Comparison of ENCODE assay signal across 14 cellular contexts in the genomic region with DNA sequence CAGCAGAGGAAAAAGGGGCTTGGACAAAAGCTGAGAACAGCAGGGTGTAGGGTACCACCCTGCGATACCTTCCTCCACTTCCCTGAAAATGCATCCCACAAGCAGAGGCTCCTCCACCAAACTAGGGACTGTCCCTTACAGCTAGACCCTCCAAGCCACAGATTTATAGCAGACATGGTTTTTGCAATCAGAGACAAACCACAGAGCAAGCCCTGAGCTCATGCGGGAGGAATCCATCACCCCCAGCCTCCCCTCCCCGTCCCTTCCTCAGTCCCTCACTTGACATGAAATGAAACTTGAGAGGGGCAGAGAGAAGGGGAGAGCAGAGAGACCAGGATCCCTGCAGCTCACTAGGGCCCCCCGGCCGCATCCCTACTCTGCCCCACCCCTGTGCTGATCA.
DNase-seq lines count a peak whose midpoint lies in the region; ATAC-seq and TF ChIP-seq lines count a peak whose summit lies in the region.
"Had no signal": no experiment of that assay in that cellular context is flagged by ENCODE, and none has a peak within 500 bp of the region (broad histone marks: within the 10 kb centered on the region; RNA-seq: fewer than 3 reads in every experiment).

No MANE protein-coding gene starts in this region.

- no peaks in the 10 kb centered on the region for H4K20me1 ChIP-seq in GM23248 (ENCODE audit: insufficient read depth)

- WGBS in GM23248 (ENCODE audit: low coverage in 1 of 2, low lambda C conversion rate in 2 of 2, missing lambda C conversion rate in 2 of 2), 2 experiments: 76 to 78% methylated on average over 5 of the region's 5 CpGs

- peak overlapping the region; percentile 81 for H3K27ac Mint-ChIP-seq in nephron progenitor cell
- no peak overlapping the region for H3K27ac Mint-ChIP-seq in stimulated activated memory B cell treated with anti-CD40 and anti-IgM and Interleukin-4, amounts not matched to agents 10 μg/mL and 1 μg/mL and 100 μg/mL, for 72 hours
- H3K27ac Mint-ChIP-seq: activated CD4-positive, alpha-beta memory T cell treated with anti-CD3 and anti-CD28 coated beads for 36 hours had no signal

- H3K9me3 ChIP-seq in GM23248 (ENCODE audit: low read depth): no peaks in the 10 kb centered on the region

- in situ Hi-C loops in GM23248 (cut with MboI): no loop called here

- no peak overlapping the region for H2AFZ ChIP-seq in GM23248

- no peaks in the 10 kb centered on the region for H3K9me3 Mint-ChIP-seq in nephron progenitor cell
- H3K9me3 Mint-ChIP-seq in stimulated activated memory B cell treated with anti-CD40 and anti-IgM and Interleukin-4, amounts not matched to agents 10 μg/mL and 1 μg/mL and 100 μg/mL, for 72 hours: no peaks in the 10 kb centered on the region
- H3K9me3 Mint-ChIP-seq: activated CD4-positive, alpha-beta memory T cell treated with anti-CD3 and anti-CD28 coated beads for 36 hours; T-helper 2 cell treated with Interferon-gamma antibody and Interleukin-4, amounts not matched to agents 5 μg/mL and 100 μg/mL, for 36 hours had no signal

- H3K27me3 Mint-ChIP-seq in nephron progenitor cell (ENCODE audit: low read depth, poor library complexity): peaks cover 7% of the 10 kb centered on the region
- H3K27me3 Mint-ChIP-seq in stimulated activated memory B cell treated with anti-CD40 and anti-IgM and Interleukin-4, amounts not matched to agents 10 μg/mL and 1 μg/mL and 100 μg/mL, for 72 hours: no peaks in the 10 kb centered on the region
- H3K27me3 Mint-ChIP-seq: activated CD4-positive, alpha-beta memory T cell treated with anti-CD3 and anti-CD28 coated beads for 36 hours had no signal

- H3K27ac ChIP-seq in GM23248 (no peak overlapping the region), dorsolateral prefrontal cortex (peak overlapping the region in 37 of 59 donors; percentile 1 to 97 (median 87)), caudate nucleus (ENCODE audit: low read depth, low read length) (no peak overlapping the region)

- H3K4me3 Mint-ChIP-seq in nephron progenitor cell: peak overlapping the region; percentile 22
- H3K4me3 Mint-ChIP-seq in stimulated activated memory B cell treated with anti-CD40 and anti-IgM and Interleukin-4, amounts not matched to agents 10 μg/mL and 1 μg/mL and 100 μg/mL, for 72 hours: no peak overlapping the region
- H3K4me3 Mint-ChIP-seq: activated CD4-positive, alpha-beta memory T cell treated with anti-CD3 and anti-CD28 coated beads for 36 hours; T-helper 2 cell treated with Interferon-gamma antibody and Interleukin-4, amounts not matched to agents 5 μg/mL and 100 μg/mL, for 36 hours had no signal

- peak; percentile 65 for DNase-seq in AG08395 (ENCODE audit: low spot score)
- peak; percentile 18 for DNase-seq in GM23248
- DNase-seq in dorsolateral prefrontal cortex: no peak
- DNase-seq in nephron progenitor cell: no peak
- no peak for DNase-seq in caudate nucleus (lab: John Stamatoyannopoulos, UW)
- DNase-seq in SK-N-DZ (ENCODE audit: low spot score): no peak
- DNase-seq: activated CD4-positive, alpha-beta memory T cell treated with anti-CD3 and anti-CD28 coated beads for 36 hours; activated naive CD4-positive, alpha-beta T cell; DMS153; NCI-H2081 had no signal

- intact Hi-C loops in dorsolateral prefrontal cortex (cut with DNase I): no loop called here

- no peak overlapping the region for H3K9ac ChIP-seq in GM23248

- TF ChIP-seq CTCF in dorsolateral prefrontal cortex (IDR thresholded peaks at IDR 0.05 in 54 of 56, conservative IDR thresholded peaks at IDR 0.05 in 2 of 56; ENCODE audit: low read depth in 1 of 56, partially characterized antibody in 56 of 56) (no peak), nephron progenitor cell (IDR thresholded peaks at IDR 0.05) (no peak)

- H3K36me3 ChIP-seq in GM23248 (ENCODE audit: low read depth): no peaks in the 10 kb centered on the region

- H3K4me1 Mint-ChIP-seq in nephron progenitor cell: peaks cover 98% of the 10 kb centered on the region
- peaks cover 24% of the 10 kb centered on the region for H3K4me1 Mint-ChIP-seq in stimulated activated memory B cell treated with anti-CD40 and anti-IgM and Interleukin-4, amounts not matched to agents 10 μg/mL and 1 μg/mL and 100 μg/mL, for 72 hours

- no peaks in the 10 kb centered on the region for H3F3A ChIP-seq in GM23248 (ENCODE audit: insufficient read depth)

- no peaks in the 10 kb centered on the region for H3K36me3 Mint-ChIP-seq in nephron progenitor cell (ENCODE audit: low read depth)
- H3K36me3 Mint-ChIP-seq in stimulated activated memory B cell treated with anti-CD40 and anti-IgM and Interleukin-4, amounts not matched to agents 10 μg/mL and 1 μg/mL and 100 μg/mL, for 72 hours: no peaks in the 10 kb centered on the region
- H3K36me3 Mint-ChIP-seq: activated CD4-positive, alpha-beta memory T cell treated with anti-CD3 and anti-CD28 coated beads for 36 hours had no signal

- H3K27me3 ChIP-seq in GM23248 (replicated peaks; ENCODE audit: insufficient read depth): no peaks in the 10 kb centered on the region
- H3K27me3 ChIP-seq in dorsolateral prefrontal cortex: no peaks in the 10 kb centered on the region

- H3K4me3 ChIP-seq in GM23248 (no peak overlapping the region), dorsolateral prefrontal cortex (no peak overlapping the region)
- H3K4me3 ChIP-seq: lung had no signal

- H3K4me2 ChIP-seq in GM23248 (ENCODE audit: unreplicated experiment): no peak overlapping the region

- no peaks in the 10 kb centered on the region for H3K4me1 ChIP-seq in GM23248 (ENCODE audit: insufficient read depth)

- peaks cover 97% of the 10 kb centered on the region for H3K79me2 ChIP-seq in GM23248 (ENCODE audit: insufficient read depth)

- no peak for ATAC-seq in stimulated activated memory B cell treated with anti-CD40 and anti-IgM and Interleukin-4, amounts not matched to agents 10 μg/mL and 1 μg/mL and 100 μg/mL, for 72 hours
- ATAC-seq in GM21528 (IDR thresholded peaks at IDR 0.05; ENCODE audit: low FRiP score, unreplicated experiment): no peak

- no peaks in the 10 kb centered on the region for H3K9me2 ChIP-seq in GM23248 (ENCODE audit: insufficient read depth)

Comparison
In these comparisons a context has a peak if more than half of its experiments do, and no peak if none do; other contexts are left out.
1. DNase-seq: peak in AG08395 (single experiment) and GM23248 (single experiment); none in dorsolateral prefrontal cortex (0 of 10), nephron progenitor cell (single experiment), caudate nucleus (0 of 61) and SK-N-DZ (single experiment).
2. H3K27ac ChIP-seq: peak in dorsolateral prefrontal cortex (37 of 59); none in GM23248 (single experiment) and caudate nucleus (single experiment).